Comparison of ENCODE assay signal across 22 cellular contexts in genomic region chr4:73391774-73392173, GRCh38. TPM values are rescaled to one million over a fixed set of nuclear protein-coding genes. Genes with fewer than 3 reads are reported as not detected.
DNase-seq lines count a peak whose midpoint lies in the region; ATAC-seq lines count a peak whose summit lies in the region.
"Had no signal": no experiment of that assay in that cellular context is flagged by ENCODE, and none has a peak within 500 bp of the region (broad histone marks: within the 10 kb centered on the region; RNA-seq: fewer than 3 reads in every experiment).

No MANE protein-coding gene starts in this region.

- H3K4me1 ChIP-seq in mesendoderm (ENCODE audit: control insufficient read depth, low read depth, low read length) = no peaks in the 10 kb centered on the region
- H3K4me1 ChIP-seq: BE2C, HAP-1 had no signal

- no peaks in the 10 kb centered on the region for H3K36me3 ChIP-seq in mesendoderm (ENCODE audit: control insufficient read depth, insufficient read depth, low read length)
- H3K36me3 ChIP-seq: BE2C, HAP-1 had no signal

- no peak overlapping the region for H2AK5ac ChIP-seq in mesendoderm (ENCODE audit: low read length)

- H3K4me3 ChIP-seq in mesendoderm (ENCODE audit: low read length) = no peak overlapping the region
- H3K4me3 ChIP-seq: HAP-1, K562 had no signal

- no peaks in the 10 kb centered on the region for H3K27me3 ChIP-seq in mesendoderm (ENCODE audit: insufficient read depth, low read length, poor library complexity)
- H3K27me3 ChIP-seq: BE2C had no signal

- H3K4me2 ChIP-seq in mesendoderm (ENCODE audit: low read length) = no peak overlapping the region

- no peak overlapping the region for H4K5ac ChIP-seq in mesendoderm (ENCODE audit: low read length)

- H3K79me1 ChIP-seq in mesendoderm (ENCODE audit: low read length) = no peaks in the 10 kb centered on the region

- ATAC-seq in left lobe of liver (peak; percentile 51), GM19023 (IDR thresholded peaks at IDR 0.05; ENCODE audit: unreplicated experiment) (no peak)
- ATAC-seq: K562 had no signal

- H3K56ac ChIP-seq in mesendoderm (ENCODE audit: low read length) = no peak overlapping the region

- no peak overlapping the region for H3K4ac ChIP-seq in mesendoderm (ENCODE audit: low read depth, low read length)

- peak overlapping the region; percentile 36 for H2BK15ac ChIP-seq in mesendoderm (replicated peaks; ENCODE audit: low read depth)

- no peaks in the 10 kb centered on the region for H3K79me2 ChIP-seq in mesendoderm (ENCODE audit: control insufficient read depth, insufficient read depth, low read length)

- no peak overlapping the region for H3K27ac ChIP-seq in mesendoderm (ENCODE audit: low read depth, low read length)
- H3K27ac ChIP-seq in substantia nigra (ENCODE audit: low read depth, low read length, poor library complexity, severe bottlenecking) = no peak overlapping the region
- H3K27ac ChIP-seq: HL-60 had no signal

- no peak overlapping the region for H4K8ac ChIP-seq in mesendoderm (ENCODE audit: low read depth, low read length)

- DNase-seq in OCI-M1 (lab: John Stamatoyannopoulos, UW) (peak; percentile 12), left lobe of liver (ENCODE audit: low spot score) (no peak), mesendoderm (no peak), substantia nigra (lab: John Stamatoyannopoulos, UW) (no peak), NCI-H82 (lab: John Stamatoyannopoulos, UW) (no peak)
- DNase-seq: ACHN; BE2C; C1 segment of cervical spinal cord; CD4-positive, CD25-positive, alpha-beta regulatory T cell; CD8-positive, alpha-beta memory T cell; COR-L47; DMS 273 treated with DMSO at 0.1 percent for 48 hours; DMS53; DND-41; EL; IMR-90 had no signal

- no peak overlapping the region for H3K23ac ChIP-seq in mesendoderm (ENCODE audit: low read length)

- no peak overlapping the region for H3K9ac ChIP-seq in mesendoderm (ENCODE audit: low read length)

- no peak overlapping the region for H3K18ac ChIP-seq in mesendoderm (ENCODE audit: low read length)

- no peak overlapping the region for H2BK120ac ChIP-seq in mesendoderm (ENCODE audit: low read depth, low read length)

- no peak overlapping the region for H2BK5ac ChIP-seq in mesendoderm (ENCODE audit: low read length)

RNA-seq across cellular contexts. Expression of gene ALB, which starts 12.3 kb away (rescaled TPM):
- total RNA-seq in left lobe of liver = 99,767 TPM
- polyA plus RNA-seq in mesendoderm (2013, experiment 1 of 2) = 0.56 TPM
- 0.53 TPM for polyA plus RNA-seq in mesendoderm (2013, experiment 2 of 2)
- total RNA-seq: CD4-positive, CD25-positive, alpha-beta regulatory T cell; CD8-positive, alpha-beta memory T cell; G401; H4; IMR-90 had no signal
- polyA plus RNA-seq: CD4-positive, CD25-positive, alpha-beta regulatory T cell; CD8-positive, alpha-beta memory T cell; IMR-90 had no signal

RNA-seq across cellular contexts. Expression of gene AFP, which starts 44.2 kb away (rescaled TPM):
- 3.3 TPM for total RNA-seq in left lobe of liver
- 9.5 TPM for polyA plus RNA-seq in mesendoderm (2013, experiment 1 of 2)
- polyA plus RNA-seq in mesendoderm (2013, experiment 2 of 2) = 10.3 TPM
- total RNA-seq: CD4-positive, CD25-positive, alpha-beta regulatory T cell; CD8-positive, alpha-beta memory T cell; G401 had no signal
- polyA plus RNA-seq: CD4-positive, CD25-positive, alpha-beta regulatory T cell; CD8-positive, alpha-beta memory T cell had no signal
